In genomic region chr5:111127453-111128195, GRCh38 we compare ENCODE assay signal across 1 cellular context.
TF ChIP-seq lines count a peak whose summit lies in the region.

No MANE protein-coding gene starts in this region.

TF ChIP-seq in GM12878, 131 proteins besides CTCF, POLR2A, EP300 and RAD21:
- TF ChIP-seq, protein P1, sequence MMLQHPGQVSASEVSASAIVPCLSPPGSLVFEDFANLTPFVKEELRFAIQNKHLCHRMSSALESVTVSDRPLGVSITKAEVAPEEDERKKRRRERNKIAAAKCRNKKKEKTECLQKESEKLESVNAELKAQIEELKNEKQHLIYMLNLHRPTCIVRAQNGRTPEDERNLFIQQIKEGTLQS (IDR thresholded peaks at IDR 0.05; ENCODE audit: borderline replicate concordance, extremely low read depth, low read depth, low read length) = no peak
- TF ChIP-seq SREBF1 (IDR thresholded peaks at IDR 0.05; ENCODE audit: low read length) (no peak), NFXL1 (IDR thresholded peaks at IDR 0.05; ENCODE audit: borderline replicate concordance) (no peak), SIX5 (IDR thresholded peaks at IDR 0.05; ENCODE audit: low read depth, low read length, severe bottlenecking) (no peak), SUZ12 (IDR thresholded peaks at IDR 0.05; ENCODE audit: unreplicated experiment) (no peak), NFYA (IDR thresholded peaks at IDR 0.05; ENCODE audit: borderline replicate concordance, low read depth, low read length) (no peak), CREB1 (IDR thresholded peaks at IDR 0.05; ENCODE audit: low read depth) (no peak), SREBF2 (IDR thresholded peaks at IDR 0.05; ENCODE audit: low read length) (no peak), PRDM15 (CRISPR knock-in tag; IDR thresholded peaks at IDR 0.05) (no peak), TAF1 (IDR thresholded peaks at IDR 0.05; ENCODE audit: borderline replicate concordance, low read depth, low read length) (no peak), FOXM1 (IDR thresholded peaks at IDR 0.05; ENCODE audit: low read depth, low read length) (no peak), PAX8 (IDR thresholded peaks at IDR 0.05) (no peak), NR2C2 (IDR thresholded peaks at IDR 0.05; ENCODE audit: borderline replicate concordance, control insufficient read depth, insufficient read length, low read depth) (no peak), SMAD1 (IDR thresholded peaks at IDR 0.05; ENCODE audit: low read depth, partially characterized antibody) (no peak), SKIL (IDR thresholded peaks at IDR 0.05; ENCODE audit: low read depth, poor library complexity, severe bottlenecking) (no peak), POU2F2 (IDR thresholded peaks at IDR 0.05; ENCODE audit: borderline replicate concordance, low read depth, low read length) (no peak), ETV6 (conservative IDR thresholded peaks at IDR 0.05 in 1 of 2, IDR thresholded peaks at IDR 0.05 in 1 of 2; ENCODE audit: borderline replicate concordance in 1 of 2, low read depth in 1 of 2) (no peak)
- TF ChIP-seq, protein P2, sequence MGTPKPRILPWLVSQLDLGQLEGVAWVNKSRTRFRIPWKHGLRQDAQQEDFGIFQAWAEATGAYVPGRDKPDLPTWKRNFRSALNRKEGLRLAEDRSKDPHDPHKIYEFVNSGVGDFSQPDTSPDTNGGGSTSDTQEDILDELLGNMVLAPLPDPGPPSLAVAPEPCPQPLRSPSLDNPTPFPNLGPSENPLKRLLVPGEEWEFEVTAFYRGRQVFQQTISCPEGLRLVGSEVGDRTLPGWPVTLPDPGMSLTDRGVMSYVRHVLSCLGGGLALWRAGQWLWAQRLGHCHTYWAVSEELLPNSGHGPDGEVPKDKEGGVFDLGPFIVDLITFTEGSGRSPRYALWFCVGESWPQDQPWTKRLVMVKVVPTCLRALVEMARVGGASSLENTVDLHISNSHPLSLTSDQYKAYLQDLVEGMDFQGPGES (IDR thresholded peaks at IDR 0.05) = no peak
- TF ChIP-seq, protein P3, sequence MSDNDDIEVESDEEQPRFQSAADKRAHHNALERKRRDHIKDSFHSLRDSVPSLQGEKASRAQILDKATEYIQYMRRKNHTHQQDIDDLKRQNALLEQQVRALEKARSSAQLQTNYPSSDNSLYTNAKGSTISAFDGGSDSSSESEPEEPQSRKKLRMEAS (IDR thresholded peaks at IDR 0.05; ENCODE audit: low read depth, low read length) = no peak
TF ChIP-seq in GM12878: peak in this region for 0.
